31 cellular contexts compared by ENCODE assay signal in genomic region chr10:17406036-17406834, GRCh38. TPM values are rescaled to one million over a fixed set of nuclear protein-coding genes. Genes with fewer than 3 reads are reported as not detected.
A peak's percentile ranks its signal among the peaks of the same experiment; 100 is the strongest.
DNase-seq lines count a peak whose midpoint lies in the region; ATAC-seq and TF ChIP-seq lines count a peak whose summit lies in the region.
"Had no signal": no experiment of that assay in that cellular context is flagged by ENCODE, and none has a peak within 500 bp of the region (broad histone marks: within the 10 kb centered on the region; RNA-seq: fewer than 3 reads in every experiment).

No MANE protein-coding gene starts in this region.

- H3K9me3 Mint-ChIP-seq in Caco-2 (ENCODE audit: unreplicated experiment) = peaks cover 9% of the 10 kb centered on the region
- H3K9me3 Mint-ChIP-seq in mesothelial cell of epicardium = peaks cover 2% of the 10 kb centered on the region
- H3K9me3 Mint-ChIP-seq: activated naive CD4-positive, alpha-beta T cell treated with anti-CD3 and anti-CD28 coated beads, Interleukin-2, amount 50 U/mL, for 72 hours; stimulated activated memory B cell treated with anti-CD40 and anti-IgM and Interleukin-4, amounts not matched to agents 10 μg/mL and 1 μg/mL and 100 μg/mL, for 72 hours had no signal

- intact Hi-C loops in Caco-2 (cut with micrococcal nuclease; ENCODE audit: unreplicated experiment) = loop anchor here (1.0 kb wide), 1 partner anchor 18 kb away; no protein-coding TSS in a partner anchor

- no peak overlapping the region for H3K27ac ChIP-seq in gastroesophageal sphincter
- no peak overlapping the region for H3K27ac ChIP-seq in foreskin keratinocyte
- H3K27ac ChIP-seq: A549, left ventricle myocardium inferior had no signal

- WGBS in gastroesophageal sphincter (ENCODE audit: low coverage in 1 of 2), 2 donors = 50 to 58% methylated on average over 7 of the region's 7 CpGs

- TF ChIP-seq POLR2A in erythroblast (IDR thresholded peaks at IDR 0.05; ENCODE audit: low read length) (peak; percentile 26), gastroesophageal sphincter (IDR thresholded peaks at IDR 0.05) (no peak)

- H3K4me1 ChIP-seq in Caco-2 = peaks cover 14% of the 10 kb centered on the region
- H3K4me1 ChIP-seq in NT2/D1 (ENCODE audit: insufficient read depth, insufficient read length) = no peaks in the 10 kb centered on the region
- no peaks in the 10 kb centered on the region for H3K4me1 ChIP-seq in gastroesophageal sphincter
- no peaks in the 10 kb centered on the region for H3K4me1 ChIP-seq in foreskin keratinocyte
- H3K4me1 ChIP-seq: A549, left ventricle myocardium inferior had no signal

- H3K4me1 Mint-ChIP-seq in Caco-2 (ENCODE audit: low read depth, unreplicated experiment) (peaks cover 9% of the 10 kb centered on the region), mesothelial cell of epicardium (peaks cover 14% of the 10 kb centered on the region)
- H3K4me1 Mint-ChIP-seq: IgD-negative memory B cell; naive B cell; stimulated activated memory B cell treated with anti-CD40 and anti-IgM and Interleukin-4, amounts not matched to agents 10 μg/mL and 1 μg/mL and 100 μg/mL, for 72 hours had no signal

- CTCF ChIA-PET in Caco-2 (lab: Charles Lee) = interaction anchor here (0.7 kb wide), 1 partner anchor 254 kb away, joined by 5 read pairs; no protein-coding TSS in a partner anchor

- TF ChIP-seq CTCF in Caco-2 (IDR thresholded peaks at IDR 0.05; ENCODE audit: insufficient read depth in 1 of 2, low read depth in 1 of 2, low read length in 1 of 2, severe bottlenecking in 1 of 2, unreplicated experiment in 1 of 2) = no peak
- no peak for TF ChIP-seq CTCF in mesothelial cell of epicardium (IDR thresholded peaks at IDR 0.05; ENCODE audit: unreplicated experiment)
- TF ChIP-seq CTCF in gastroesophageal sphincter (IDR thresholded peaks at IDR 0.05) = no peak
- no peak for TF ChIP-seq CTCF in foreskin keratinocyte (conservative IDR thresholded peaks at IDR 0.05)

- no peak overlapping the region for H3K4me3 ChIP-seq in Caco-2 (ENCODE audit: low read depth, low read length)
- no peak overlapping the region for H3K4me3 ChIP-seq in NT2/D1 (ENCODE audit: insufficient read length, low read depth)
- no peak overlapping the region for H3K4me3 ChIP-seq in gastroesophageal sphincter
- H3K4me3 ChIP-seq: A549, left ventricle myocardium inferior, transverse colon had no signal

- no peaks in the 10 kb centered on the region for H3K27me3 ChIP-seq in Caco-2 (replicated peaks; ENCODE audit: control insufficient read depth, insufficient read depth, low read length)
- no peaks in the 10 kb centered on the region for H3K27me3 ChIP-seq in NT2/D1 (ENCODE audit: insufficient read depth, insufficient read length)
- no peaks in the 10 kb centered on the region for H3K27me3 ChIP-seq in gastroesophageal sphincter
- H3K27me3 ChIP-seq in foreskin keratinocyte = no peaks in the 10 kb centered on the region
- H3K27me3 ChIP-seq: transverse colon had no signal

- no peaks in the 10 kb centered on the region for H3K36me3 ChIP-seq in Caco-2 (ENCODE audit: control insufficient read depth, insufficient read depth, low read length)
- peaks cover 44% of the 10 kb centered on the region for H3K36me3 ChIP-seq in NT2/D1 (ENCODE audit: insufficient read depth, insufficient read length, low read length)
- H3K36me3 ChIP-seq in gastroesophageal sphincter = no peaks in the 10 kb centered on the region
- H3K36me3 ChIP-seq: left ventricle myocardium inferior, transverse colon had no signal

- H3K9me3 ChIP-seq in Caco-2 (peaks cover 9% of the 10 kb centered on the region), NT2/D1 (ENCODE audit: insufficient read depth, low read length) (no peaks in the 10 kb centered on the region), gastroesophageal sphincter (no peaks in the 10 kb centered on the region)
- H3K9me3 ChIP-seq: A549, transverse colon had no signal

- BruUV-seq in Caco-2 (replicated peaks; lab: Mats Ljungman, UMichigan) = no TSS peak

- DNase-seq in Caco-2 (peak; percentile 37 to 43), NT2/D1 (ENCODE audit: low read depth, low spot score) (peak; percentile 15), erythroblast (lab: John Stamatoyannopoulos, UW) (no peak), mesothelial cell of epicardium (ENCODE audit: low spot score in 2 of 2, unreplicated experiment in 2 of 2) (no peak), foreskin keratinocyte (no peak), C1 segment of cervical spinal cord (lab: John Stamatoyannopoulos, UW) (no peak), NCI-H1105 treated with DMSO at 0.1 percent for 48 hours (lab: John Stamatoyannopoulos, UW) (no peak)
- DNase-seq: activated CD4-positive, alpha-beta T cell treated with anti-CD3 and anti-CD28 coated beads for 48 hours; activated effector memory CD4-positive, alpha-beta T cell treated with Interleukin-2 at 50 U/mL for 16 hours; activated T-cell treated with anti-CD3 and anti-CD28 coated beads, Interleukin-2, amount 50 U/mL, for 1 hour; AML-193; amygdala; CD4-positive, alpha-beta memory T cell; islet precursor cell; left ventricle myocardium inferior; mesenchymal stem cell; naive B cell; NCI-H1048; NCI-H187; NCI-H226; NCI-H748 treated with DMSO at 0.1 percent for 48 hours; Right ventricle myocardium superior; transverse colon had no signal

- ATAC-seq in gastroesophageal sphincter (no peak), foreskin keratinocyte (no peak)
- ATAC-seq: A549; activated naive CD4-positive, alpha-beta T cell treated with anti-CD3 and anti-CD28 coated beads, Interleukin-2, amount 50 U/mL, for 72 hours; HCT116; Panc1; stimulated activated memory B cell treated with anti-CD40 and anti-IgM and Interleukin-4, amounts not matched to agents 10 μg/mL and 1 μg/mL and 100 μg/mL, for 72 hours had no signal

- H3K9ac ChIP-seq in NT2/D1 (ENCODE audit: insufficient read length, low read depth) = no peak overlapping the region

- H3K27me3 Mint-ChIP-seq in Caco-2 (ENCODE audit: insufficient read depth, unreplicated experiment) = no peaks in the 10 kb centered on the region
- H3K27me3 Mint-ChIP-seq in mesothelial cell of epicardium (ENCODE audit: low read depth) = no peaks in the 10 kb centered on the region
- H3K27me3 Mint-ChIP-seq: naive B cell; stimulated activated memory B cell treated with anti-CD40 and anti-IgM and Interleukin-4, amounts not matched to agents 10 μg/mL and 1 μg/mL and 100 μg/mL, for 72 hours had no signal

- no peaks in the 10 kb centered on the region for H3K36me3 Mint-ChIP-seq in Caco-2 (ENCODE audit: insufficient read depth, unreplicated experiment)
- H3K36me3 Mint-ChIP-seq in mesothelial cell of epicardium = no peaks in the 10 kb centered on the region
- H3K36me3 Mint-ChIP-seq: activated naive CD4-positive, alpha-beta T cell treated with anti-CD3 and anti-CD28 coated beads, Interleukin-2, amount 50 U/mL, for 72 hours; CD4-positive, alpha-beta memory T cell; IgD-negative memory B cell; naive B cell; stimulated activated memory B cell treated with anti-CD40 and anti-IgM and Interleukin-4, amounts not matched to agents 10 μg/mL and 1 μg/mL and 100 μg/mL, for 72 hours had no signal

- TF ChIP-seq EP300 in gastroesophageal sphincter (IDR thresholded peaks at IDR 0.05) = no peak

- H3K27ac Mint-ChIP-seq in Caco-2 (ENCODE audit: unreplicated experiment) = peak overlapping the region; percentile 26
- H3K27ac Mint-ChIP-seq in mesothelial cell of epicardium = peak overlapping the region; percentile 72
- H3K27ac Mint-ChIP-seq: activated naive CD4-positive, alpha-beta T cell treated with anti-CD3 and anti-CD28 coated beads, Interleukin-2, amount 50 U/mL, for 72 hours; CD4-positive, alpha-beta memory T cell; IgD-negative memory B cell; naive B cell; stimulated activated memory B cell treated with anti-CD40 and anti-IgM and Interleukin-4, amounts not matched to agents 10 μg/mL and 1 μg/mL and 100 μg/mL, for 72 hours had no signal

- H3K4me3 Mint-ChIP-seq in Caco-2 (ENCODE audit: unreplicated experiment) (no peak overlapping the region), mesothelial cell of epicardium (no peak overlapping the region)
- H3K4me3 Mint-ChIP-seq: CD4-positive, alpha-beta memory T cell; IgD-negative memory B cell; naive B cell; stimulated activated memory B cell treated with anti-CD40 and anti-IgM and Interleukin-4, amounts not matched to agents 10 μg/mL and 1 μg/mL and 100 μg/mL, for 72 hours had no signal

- POLR2A ChIA-PET in Caco-2 (lab: Charles Lee) = no interaction called here

RNA-seq across cellular contexts. Expression of gene ST8SIA6, which starts 48.2 kb away (rescaled TPM):
- total RNA-seq in Caco-2 (2022) (0.16 TPM in 1 of 2 replicates, not detected in the other), mesothelial cell of epicardium (1.4 to 1.7 TPM (median 1.4 TPM) in 3 replicates), gastroesophageal sphincter (1 to 10 TPM in 2 of 4 donors, not detected in 2; 1.5 to 1.9 TPM), foreskin keratinocyte (0.11 TPM in 1 of 2 replicates, not detected in the other)
- polyA plus RNA-seq in foreskin keratinocyte = not detected in 2 replicates
- total RNA-seq: chondrocyte had no signal
- polyA plus RNA-seq: IgD-negative memory B cell had no signal

Comparison
In these comparisons a context has a peak if more than half of its experiments do, and no peak if none do; other contexts are left out.
1. DNase-seq: peak in Caco-2 (2 of 2) and NT2/D1 (single experiment); none in erythroblast (0 of 2), mesothelial cell of epicardium (0 of 2), foreskin keratinocyte (0 of 2), C1 segment of cervical spinal cord (0 of 14) and NCI-H1105 treated with DMSO at 0.1 percent for 48 hours (single experiment).